Comparison of ENCODE assay signal across 25 cellular contexts in the genomic region with DNA sequence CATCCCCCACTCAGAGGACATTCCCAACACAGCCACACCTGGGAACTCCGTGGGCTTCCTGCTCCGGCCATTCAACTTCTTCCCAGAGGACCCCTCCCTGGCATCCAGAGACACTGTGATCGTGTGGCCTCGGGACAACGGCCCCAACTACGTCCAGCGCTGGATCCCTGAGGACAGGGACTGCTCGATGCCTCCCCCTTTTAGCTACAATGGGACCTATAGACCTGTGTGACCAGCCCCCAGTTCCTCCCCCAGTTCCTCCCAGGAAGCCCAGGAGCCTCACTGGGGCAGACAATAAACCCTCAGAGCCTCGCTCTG. TPM values are rescaled to one million over a fixed set of nuclear protein-coding genes. Genes with fewer than 3 reads are reported as not detected.
"Had no signal": no experiment of that assay in that cellular context is flagged by ENCODE, and none has a peak within 500 bp of the region (broad histone marks: within the 10 kb centered on the region; RNA-seq: fewer than 3 reads in every experiment).

No MANE protein-coding gene starts in this region.

- H3K27me3 ChIP-seq: foreskin keratinocyte, uterus had no signal

- H3K9me3 ChIP-seq: esophagus muscularis mucosa, heart left ventricle, mucosa of descending colon, spleen, thoracic aorta, uterus had no signal

- H3K27ac ChIP-seq: esophagus muscularis mucosa, foreskin keratinocyte, heart left ventricle, spleen, thoracic aorta, uterus had no signal

- H3K4me3 ChIP-seq: esophagus muscularis mucosa, heart left ventricle, mucosa of descending colon, spleen, thoracic aorta, uterus had no signal

- DNase-seq: activated CD4-positive, alpha-beta T cell treated with anti-CD3 and anti-CD28 coated beads for 36 hours; activated CD4-positive, CD25-positive, alpha-beta regulatory T cell; activated naive CD8-positive, alpha-beta T cell treated with anti-CD3 and anti-CD28 coated beads, Interleukin-2, amount 50 U/mL, for 24 hours; activated T-cell treated with anti-CD3 and anti-CD28 coated beads, Interleukin-2, amount 50 U/mL, for 4 hours; amygdala; caudate nucleus; foreskin keratinocyte; hypothalamus; kidney glomerular epithelial cell; mucosa of descending colon; occipital lobe; right cardiac atrium; spleen; stimulated activated naive CD8-positive, alpha-beta T cell treated with anti-CD3 and anti-CD28 coated beads, Interleukin-15, Interleukin-2, amounts not matched to agents 100 U/mL and 50 U/mL, for 24 hours; trophoblast cell; uterus had no signal

- H3K36me3 ChIP-seq: esophagus muscularis mucosa, heart left ventricle, spleen, thoracic aorta, uterus had no signal

- ATAC-seq: activated CD4-positive, alpha-beta T cell treated with anti-CD3 and anti-CD28 coated beads for 36 hours; activated naive CD8-positive, alpha-beta T cell treated with anti-CD3 and anti-CD28 coated beads, Interleukin-2, amount 50 U/mL, for 24 hours; activated T-cell treated with anti-CD3 and anti-CD28 coated beads, Interleukin-2, amount 50 U/mL, for 4 hours; activated T-helper 17 cell treated with anti-CD3 and anti-CD28 coated beads, Interleukin-2, amount 50 U/mL, for 72 hours; foreskin keratinocyte; mucosa of descending colon; stimulated activated naive CD8-positive, alpha-beta T cell treated with anti-CD3 and anti-CD28 coated beads, Interleukin-15, Interleukin-2, amounts not matched to agents 100 U/mL and 50 U/mL, for 24 hours had no signal

- H3K4me1 ChIP-seq: esophagus muscularis mucosa, foreskin keratinocyte, heart left ventricle, spleen, uterus had no signal

RNA-seq across cellular contexts. Expression of gene AOC1, which starts 8.6 kb away (rescaled TPM):
- total RNA-seq: activated CD4-positive, alpha-beta T cell treated with anti-CD3 and anti-CD28 coated beads for 36 hours; activated T-helper 17 cell treated with anti-CD3 and anti-CD28 coated beads, Interleukin-2, amount 50 U/mL, for 72 hours; chondrocyte; foreskin keratinocyte; lung microvascular endothelial cell; occipital lobe; pulmonary artery endothelial cell; T-helper 1 cell treated with Interleukin-12 subunit alpha and Interleukin-12 subunit beta and Interleukin-4 antibody, amounts not matched to agents 30 ng/mL and 1 ng/mL, for 36 hours; thoracic aorta had no signal
- polyA plus RNA-seq: foreskin keratinocyte, neural cell, right cardiac atrium had no signal
